In the genomic region with DNA sequence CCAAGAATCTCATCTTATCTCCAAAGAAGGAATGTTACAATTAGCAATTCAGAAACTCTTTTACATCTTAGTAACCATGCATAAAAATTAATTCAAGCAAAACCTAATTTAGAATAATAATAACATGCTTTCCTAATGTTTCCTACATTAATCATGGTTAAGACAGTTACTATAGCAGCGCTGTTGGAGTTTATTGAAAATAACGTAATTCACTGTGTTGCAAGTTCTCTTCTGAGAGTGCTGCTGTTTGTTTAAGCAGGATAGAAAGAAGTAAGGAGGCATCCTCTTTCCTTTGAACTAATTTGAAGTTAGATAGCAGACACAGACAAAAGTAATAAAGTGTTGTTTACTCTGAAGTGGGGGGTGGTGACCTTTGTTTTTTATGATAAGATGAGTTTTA, we compare ENCODE assay signal across 28 cellular contexts.
"Had no signal": no experiment of that assay in that cellular context is flagged by ENCODE, and none has a peak within 500 bp of the region (broad histone marks: within the 10 kb centered on the region; RNA-seq: fewer than 3 reads in every experiment).

No MANE protein-coding gene starts in this region.

- H3K36me3 ChIP-seq: ascending aorta, cardiac muscle cell had no signal

- H3K27ac ChIP-seq: ascending aorta, cardiac muscle cell, VCaP had no signal

- ATAC-seq: activated CD8-positive, alpha-beta memory T cell treated with anti-CD3 and anti-CD28 coated beads, Interleukin-2, amount 10 ng/mL, durations not matched to agents 7 days and 5 days; activated CD8-positive, alpha-beta T cell treated with anti-CD3 and anti-CD28 coated beads, Interleukin-2, amount 10 ng/mL, durations not matched to agents 7 days and 5 days; activated naive CD8-positive, alpha-beta T cell treated with anti-CD3 and anti-CD28 coated beads, Interleukin-2, amount 50 U/mL, for 24 hours had no signal

- H3K9me3 ChIP-seq: ascending aorta had no signal

- H3K4me1 ChIP-seq: ascending aorta had no signal

- FAIRE-seq: bronchial epithelial cell, TTC549 had no signal

- H3K27me3 ChIP-seq: ascending aorta, cardiac muscle cell had no signal

- DNase-seq: activated B cell treated with CpG ODN at 0.5 μM for 24 hours; activated CD4-positive, alpha-beta memory T cell treated with anti-CD3 and anti-CD28 coated beads, Interleukin-2, amount 10 ng/mL, durations not matched to agents 7 days and 5 days; activated CD4-positive, alpha-beta T cell treated with anti-CD3 and anti-CD28 coated beads for 4 hours; activated CD4-positive, alpha-beta T cell treated with anti-CD3 and anti-CD28 coated beads, Interleukin-2, amount 10 ng/mL, durations not matched to agents 7 days and 5 days; activated CD4-positive, alpha-beta T cell treated with anti-CD3 and anti-CD28 coated beads, Interleukin-2, amount 50 U/mL, for 48 hours; activated CD4-positive, CD25-positive, alpha-beta regulatory T cell treated with anti-CD3 and anti-CD28 coated beads, Interleukin-2, amount 50 U/mL, for 72 hours; activated CD8-positive, alpha-beta memory T cell treated with anti-CD3 and anti-CD28 coated beads for 24 hours; activated CD8-positive, alpha-beta memory T cell treated with anti-CD3 and anti-CD28 coated beads, Interleukin-2, amount 10 ng/mL, durations not matched to agents 7 days and 5 days; activated CD8-positive, alpha-beta memory T cell treated with anti-CD3 and anti-CD28 coated beads, Interleukin-2, amount 50 U/mL, for 48 hours; activated CD8-positive, alpha-beta T cell treated with anti-CD3 and anti-CD28 coated beads, Interleukin-2, amount 10 ng/mL, durations not matched to agents 7 days and 5 days; activated effector memory CD4-positive, alpha-beta T cell treated with Interleukin-2 at 50 U/mL for 16 hours; activated gamma-delta T cell; activated naive CD4-positive, alpha-beta T cell treated with anti-CD3 and anti-CD28 coated beads, Interleukin-2, amount 10 ng/mL, durations not matched to agents 7 days and 5 days; activated naive CD4-positive, alpha-beta T cell treated with Interleukin-2 at 50 U/mL for 16 hours; activated naive CD8-positive, alpha-beta T cell treated with anti-CD3 and anti-CD28 coated beads, Interleukin-2, amount 10 ng/mL, durations not matched to agents 7 days and 5 days; activated naive CD8-positive, alpha-beta T cell treated with anti-CD3 and anti-CD28 coated beads, Interleukin-2, amount 50 U/mL, for 24 hours; activated T-cell treated with anti-CD3 and anti-CD28 coated beads, Interleukin-2, amount 50 U/mL, for 24 hours; activated T-cell treated with anti-CD3 and anti-CD28 coated beads, Interleukin-2, amount 50 U/mL, for 48 hours; amygdala; anterior cingulate cortex; T-helper 1 cell; T-helper 2 cell; T-helper 9 cell had no signal

- H3K4me3 ChIP-seq: ascending aorta, cardiac muscle cell had no signal
